In the genomic region with DNA sequence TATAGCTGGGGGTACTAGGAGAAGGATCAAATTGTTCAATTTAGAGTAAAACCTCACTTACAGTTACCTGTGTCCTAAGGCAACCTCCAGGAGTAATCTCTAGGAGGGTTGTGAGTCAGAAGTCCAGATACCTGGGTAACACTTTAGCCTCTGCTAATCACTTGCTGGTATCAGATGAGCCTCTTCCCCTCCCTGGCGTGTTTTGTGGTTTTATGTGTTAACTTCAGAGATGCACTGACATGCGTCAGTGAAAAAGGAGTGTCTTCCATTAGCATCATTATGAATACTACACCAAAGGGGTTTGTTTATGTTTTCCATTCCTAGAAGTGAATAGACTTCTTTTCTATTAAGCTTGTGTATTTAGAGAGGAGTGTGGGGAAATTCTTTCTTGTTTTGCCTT, we compare ENCODE assay signal across 9 cellular contexts.
DNase-seq lines count a peak whose midpoint lies in the region; ATAC-seq and TF ChIP-seq lines count a peak whose summit lies in the region.
"Had no signal": no experiment of that assay in that cellular context is flagged by ENCODE, and none has a peak within 500 bp of the region (broad histone marks: within the 10 kb centered on the region; RNA-seq: fewer than 3 reads in every experiment).

No MANE protein-coding gene starts in this region.

- TF ChIP-seq POLR2A in GM18505 (IDR thresholded peaks at IDR 0.05; ENCODE audit: borderline replicate concordance, extremely low read depth, insufficient read depth, insufficient read length) = no peak
- TF ChIP-seq POLR2A in gastrocnemius medialis (IDR thresholded peaks at IDR 0.05) = no peak

- H3K4me1 ChIP-seq in mucosa of descending colon (ENCODE audit: low read depth) = no peaks in the 10 kb centered on the region
- H3K4me1 ChIP-seq in gastrocnemius medialis = peaks cover 21 to 30% of the 10 kb centered on the region in 2 donors

- no peaks in the 10 kb centered on the region for H3K36me3 ChIP-seq in mucosa of descending colon (ENCODE audit: low read depth)
- H3K36me3 ChIP-seq in gastrocnemius medialis = no peaks in the 10 kb centered on the region

- H3K27me3 ChIP-seq in gastrocnemius medialis = no peaks in the 10 kb centered on the region

- TF ChIP-seq CTCF in mucosa of descending colon (IDR thresholded peaks at IDR 0.05) (no peak), gastrocnemius medialis (IDR thresholded peaks at IDR 0.05 in 4 of 5, conservative IDR thresholded peaks at IDR 0.05 in 1 of 5) (no peak)

- peak; percentile 9 to 26 for DNase-seq in activated CD4-positive, alpha-beta T cell treated with anti-CD3 and anti-CD28 coated beads, Interleukin-2, amount 50 U/mL, for 48 hours
- no peak for DNase-seq in mucosa of descending colon
- DNase-seq in NCI-H2081 treated with DMSO at 0.1 percent for 48 hours (lab: John Stamatoyannopoulos, UW) = no peak
- no peak for DNase-seq in gastrocnemius medialis
- DNase-seq: cerebellar nuclear complex had no signal

- H3K9me3 ChIP-seq in mucosa of descending colon = no peaks in the 10 kb centered on the region
- no peaks in the 10 kb centered on the region for H3K9me3 ChIP-seq in gastrocnemius medialis

- H3K4me3 ChIP-seq in mucosa of descending colon = no peak overlapping the region
- H3K4me3 ChIP-seq in gastrocnemius medialis = no peak overlapping the region

- no peak overlapping the region for H3K27ac ChIP-seq in gastrocnemius medialis

- ATAC-seq in GM18505 (IDR thresholded peaks at IDR 0.05; ENCODE audit: unreplicated experiment) = peak; percentile 66
- ATAC-seq in HG03097 (IDR thresholded peaks at IDR 0.05; ENCODE audit: low FRiP score, unreplicated experiment) = peak; percentile 80
- ATAC-seq in mucosa of descending colon = peak; percentile 33
- ATAC-seq in GM19395 (IDR thresholded peaks at IDR 0.05; ENCODE audit: unreplicated experiment) = no peak
- no peak for ATAC-seq in gastrocnemius medialis
- no peak for ATAC-seq in HG02763 (IDR thresholded peaks at IDR 0.05; ENCODE audit: unreplicated experiment)

- intact Hi-C loops in mucosa of descending colon (cut with DNase I, micrococcal nuclease) = no loop called here
- intact Hi-C loops in gastrocnemius medialis (cut with DNase I; ENCODE audit: low total_unique reads) = no loop called here

- in situ Hi-C loops in gastrocnemius medialis (cut with MboI; ENCODE audit: low sequenced_read_pairs in 4 of 4) = no loop called here

Comparison
In these comparisons a context has a peak if more than half of its experiments do, and no peak if none do; other contexts are left out.
1. ATAC-seq: peak in GM18505 (single experiment), HG03097 (single experiment) and mucosa of descending colon (single experiment); none in GM19395 (single experiment), gastrocnemius medialis (0 of 2) and HG02763 (single experiment).
2. DNase-seq: peak in activated CD4-positive, alpha-beta T cell treated with anti-CD3 and anti-CD28 coated beads, Interleukin-2, amount 50 U/mL, for 48 hours (2 of 2); none in mucosa of descending colon (0 of 3), NCI-H2081 treated with DMSO at 0.1 percent for 48 hours (single experiment) and gastrocnemius medialis (0 of 2).